In the genomic region with DNA sequence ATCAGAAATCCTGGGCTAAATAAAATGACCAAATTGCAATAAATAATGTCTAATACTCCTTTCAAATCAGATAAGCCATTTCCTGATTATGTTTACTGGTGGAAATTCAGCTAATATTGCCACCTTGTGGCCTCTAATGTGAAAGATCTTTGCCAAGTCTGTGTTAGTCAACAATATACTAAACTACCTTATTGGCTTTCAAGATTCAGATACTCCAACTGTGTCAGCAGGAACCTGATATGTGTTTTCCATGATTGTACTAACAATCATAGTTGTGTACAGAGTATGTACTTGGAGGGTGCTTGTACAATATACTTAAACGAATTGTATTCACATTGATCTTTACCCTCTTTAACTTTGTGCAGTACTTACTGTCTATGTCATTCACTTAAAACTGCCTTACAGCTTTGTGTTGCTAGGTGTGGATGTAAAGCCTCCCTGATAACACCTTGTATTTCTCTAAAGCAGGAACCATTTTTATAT, we compare ENCODE assay signal across 7 cellular contexts.
DNase-seq lines count a peak whose midpoint lies in the region; ATAC-seq, FAIRE-seq and TF ChIP-seq lines count a peak whose summit lies in the region.

No MANE protein-coding gene starts in this region.

- peak overlapping the region; percentile 94 for H2AFZ ChIP-seq in HepG2 (ENCODE audit: low read length)

- peak; percentile 96 for FAIRE-seq in G401.6 (lab: Jason Lieb, UNC)
- FAIRE-seq in HepG2 (lab: Jason Lieb, UNC), result no peak

- TF ChIP-seq POLR2A in HepG2 (IDR thresholded peaks at IDR 0.05; ENCODE audit: insufficient read depth in 1 of 2, low read depth in 2 of 2, low read length in 2 of 2) (no peak), sigmoid colon (IDR thresholded peaks at IDR 0.05) (no peak)

- no peak overlapping the region for H3K4me3 Mint-ChIP-seq in central memory CD8-positive, alpha-beta T cell

- CTCF ChIA-PET in HepG2 (lab: Yijun Ruan, JAX; ENCODE audit: low intra/inter-chr PET ratio, low total read pairs), result interaction anchor here (0.9 to 2.8 kb wide), 5 partner anchors 186 to 653 kb away, joined by 4 to 32 read pairs (median 5); no protein-coding TSS in a partner anchor

- TF ChIP-seq EP300 in HepG2 (IDR thresholded peaks at IDR 0.05; ENCODE audit: low read depth in 2 of 2, low read length in 2 of 2), result no peak
- no peak for TF ChIP-seq EP300 in HepG2 (CRISPR knock-in tag; IDR thresholded peaks at IDR 0.05; ENCODE audit: borderline replicate concordance)
- TF ChIP-seq EP300 in sigmoid colon (IDR thresholded peaks at IDR 0.05), result no peak

- H3K36me3 ChIP-seq in HepG2 (replicated peaks in 1 of 2; ENCODE audit: control insufficient read depth in 1 of 2, insufficient read depth in 2 of 2, low read length in 2 of 2) (no peaks in the 10 kb centered on the region), sigmoid colon (no peaks in the 10 kb centered on the region)

- H4K20me1 ChIP-seq in HepG2 (ENCODE audit: insufficient read depth, low read length), result no peaks in the 10 kb centered on the region

- BruUV-seq in HepG2 (replicated peaks; lab: Mats Ljungman, UMichigan), result no TSS peak

- DNase-seq in HL-60 (ENCODE audit: low read depth in 1 of 2, low spot score in 1 of 2), result peak in 1 of 2 experiments; percentile 63
- DNase-seq in NCI-H82 (lab: John Stamatoyannopoulos, UW), result peak; percentile 67
- DNase-seq in central memory CD8-positive, alpha-beta T cell (ENCODE audit: low spot score in 2 of 2), result no peak
- peak; percentile 63 for DNase-seq in HepG2 (ENCODE audit: low spot score)
- DNase-seq in sigmoid colon, result no peak

- in situ Hi-C loops in HepG2 (cut with HindIII; ENCODE audit: extremely low pct_ligation_motif_present, low pct_unique_long_range_greater_than_20kb), result loop anchor here (5.0 kb wide), 2 partner anchors 184 to 419 kb away; no protein-coding TSS in a partner anchor

- H3K4me1 ChIP-seq in HepG2 (ENCODE audit: insufficient read depth, low read length), result peaks cover 15% of the 10 kb centered on the region
- no peaks in the 10 kb centered on the region for H3K4me1 ChIP-seq in sigmoid colon

- H3K9ac ChIP-seq in HepG2 (ENCODE audit: insufficient read depth, low read depth, low read length), result peak overlapping the region; percentile 33; the same call in 1 of the 2 replicates

- H3K36me3 Mint-ChIP-seq in central memory CD8-positive, alpha-beta T cell (ENCODE audit: insufficient read depth), result no peaks in the 10 kb centered on the region

- H3K27ac ChIP-seq in HL-60 (replicated peaks), result peak overlapping the region; percentile 31
- H3K27ac ChIP-seq in HepG2 (ENCODE audit: extremely low read length, insufficient read depth, low read length), result no peak overlapping the region
- peak overlapping the region in 2 of 4 donors; percentile 21 to 29 for H3K27ac ChIP-seq in sigmoid colon

- intact Hi-C loops in HepG2 (cut with micrococcal nuclease; ENCODE audit: unreplicated experiment) (loop anchor here (1.0 to 10.0 kb wide), 6 partner anchors 113 to 654 kb away; no protein-coding TSS in a partner anchor), sigmoid colon (cut with DNase I) (loop anchor here (10.0 kb wide), 1 partner anchor 421 kb away; no protein-coding TSS in a partner anchor)

- H3K27me3 ChIP-seq in HL-60 (ENCODE audit: insufficient read depth, poor library complexity, severe bottlenecking), result no peaks in the 10 kb centered on the region
- no peaks in the 10 kb centered on the region for H3K27me3 ChIP-seq in HepG2 (ENCODE audit: control insufficient read depth in 1 of 2, insufficient read depth in 2 of 2, low read length in 2 of 2)
- H3K27me3 ChIP-seq in sigmoid colon, result no peaks in the 10 kb centered on the region

- TF ChIP-seq CTCF in HL-60 (IDR thresholded peaks at IDR 0.05; ENCODE audit: insufficient read depth, low read length), result peak; percentile 18
- TF ChIP-seq CTCF in HepG2 (CRISPR knock-in tag; IDR thresholded peaks at IDR 0.05), result peak; percentile 75
- no peak for TF ChIP-seq CTCF in sigmoid colon (IDR thresholded peaks at IDR 0.05)

- H3K9me3 ChIP-seq in HepG2 (ENCODE audit: low read length), result no peaks in the 10 kb centered on the region
- H3K9me3 ChIP-seq in sigmoid colon, result no peaks in the 10 kb centered on the region

- POLR2A ChIA-PET in HepG2 (lab: Yijun Ruan, JAX), result interaction anchor here (1.5 kb wide), 1 partner anchor 89 kb away, joined by 6 read pairs; the partner anchor contains the start of genes LIPT1 and TSGA10

- no peaks in the 10 kb centered on the region for H3K4me1 Mint-ChIP-seq in central memory CD8-positive, alpha-beta T cell

- H3K27ac Mint-ChIP-seq in central memory CD8-positive, alpha-beta T cell (ENCODE audit: low read depth), result no peak overlapping the region

- TF ChIP-seq RAD21 in HepG2 (CRISPR knock-in tag; IDR thresholded peaks at IDR 0.05), result peak; percentile 36; the same call in 1 of the 2 replicates

- no peaks in the 10 kb centered on the region for H3K9me3 Mint-ChIP-seq in central memory CD8-positive, alpha-beta T cell

- ATAC-seq in GM21515 (IDR thresholded peaks at IDR 0.05; ENCODE audit: unreplicated experiment) (peak; percentile 31), HepG2 (peak; percentile 86)
- peak; percentile 65 for ATAC-seq in central memory CD8-positive, alpha-beta T cell (replicated peaks; ENCODE audit: extremely low read depth, poor library complexity, severe bottlenecking)

- no peak overlapping the region for H3K4me3 ChIP-seq in HL-60 (replicated peaks; ENCODE audit: insufficient read depth, low read length)
- H3K4me3 ChIP-seq in HepG2 (replicated peaks in 1 of 3; ENCODE audit: insufficient read depth in 1 of 3, low read depth in 2 of 3, low read length in 3 of 3), result peak overlapping the region; percentile 27 to 51 (median 41); a peak in 5 of 6 replicates
- H3K4me3 ChIP-seq in sigmoid colon, result no peak overlapping the region

- no peaks in the 10 kb centered on the region for H3K79me2 ChIP-seq in HepG2 (ENCODE audit: insufficient read depth, low read length)

- no peaks in the 10 kb centered on the region for H3K27me3 Mint-ChIP-seq in central memory CD8-positive, alpha-beta T cell

- H3K4me2 ChIP-seq in HepG2 (ENCODE audit: low read depth, low read length), result peak overlapping the region; percentile 63

- 3% methylated on average over 1 of the region's 1 CpG for WGBS in HepG2 (ENCODE audit: low lambda C conversion rate)
- 2 to 41% methylated on average over 1 of the region's 1 CpG for WGBS in sigmoid colon, 2 donors

TF ChIP-seq in HepG2, 621 proteins besides CTCF, POLR2A, EP300 and RAD21 (continues in another document):
- TF ChIP-seq ZNF644 (CRISPR knock-in tag; IDR thresholded peaks at IDR 0.05; ENCODE audit: low read depth) (no peak), YY1 (IDR thresholded peaks at IDR 0.05; ENCODE audit: insufficient read depth, insufficient replicate concordance, low read depth, low read length) (no peak), IRF9 (CRISPR knock-in tag; IDR thresholded peaks at IDR 0.05; ENCODE audit: borderline replicate concordance) (no peak), FOXP1 (IDR thresholded peaks at IDR 0.05) (no peak), FOXP1 (CRISPR knock-in tag; IDR thresholded peaks at IDR 0.05) (0 out of 2 replicates have a peak, but pooled peaks have one; percentile 24), HMGXB4 (CRISPR knock-in tag; IDR thresholded peaks at IDR 0.05; ENCODE audit: borderline replicate concordance in 1 of 2, low read depth in 1 of 2) (0 out of 4 replicates have a peak, but pooled peaks of 1 of the 2 experiments have one; percentile 64), KAT8 (CRISPR knock-in tag; IDR thresholded peaks at IDR 0.05) (peak; percentile 22; the same call in 1 of the 2 replicates), FOXJ3 (CRISPR knock-in tag; IDR thresholded peaks at IDR 0.05; ENCODE audit: borderline replicate concordance) (0 out of 2 replicates have a peak, but pooled peaks have one; percentile 40)

Comparison
In these comparisons a context has a peak if more than half of its experiments do, and no peak if none do; other contexts are left out.
1. ATAC-seq: peak in every context shown above with its lines; median percentile 86 in HepG2; 65 in central memory CD8-positive, alpha-beta T cell; 31 in GM21515.
2. DNase-seq: peak in NCI-H82 (single experiment) and HepG2 (single experiment); none in central memory CD8-positive, alpha-beta T cell (0 of 2) and sigmoid colon (single experiment).
3. H3K4me3 ChIP-seq: peak in HepG2 (3 of 3); none in HL-60 (single experiment) and sigmoid colon (0 of 4).
4. CTCF ChIP-seq: peak in HL-60 (single experiment) and HepG2 (single experiment); none in sigmoid colon (0 of 4).